7 cellular contexts compared by ENCODE assay signal in genomic region chr5:118107246-118107645, GRCh38.
DNase-seq lines count a peak whose midpoint lies in the region; TF ChIP-seq lines count a peak whose summit lies in the region.
"Not testable (repeated sequence)": the region's sequence is repeated elsewhere in the genome, so short reads cannot be mapped to it uniquely, and the experiment has no call there.

No MANE protein-coding gene starts in this region.

- H3K27ac ChIP-seq in WERI-Rb-1 = not testable (repeated sequence)

- H3K4me3 ChIP-seq in BE2C (ENCODE audit: low read depth, low read length); WERI-Rb-1 (ENCODE audit: low read depth, low read length): not testable (repeated sequence)

- DNase-seq in BE2C (peak; percentile 10), DMS 273 treated with DMSO at 0.1 percent for 48 hours (lab: John Stamatoyannopoulos, UW) (peak; percentile 4), NCI-H524 (lab: John Stamatoyannopoulos, UW) (peak; percentile 30 to 83), NCI-H69 (lab: John Stamatoyannopoulos, UW) (peak; percentile 48), NCI-H82 treated with DMSO at 0.1 percent for 48 hours (lab: John Stamatoyannopoulos, UW; ENCODE audit: unreplicated experiment) (peak; percentile 44), WERI-Rb-1 (peak; percentile 19), glutamatergic neuron (peak; percentile 21)

- H3K4me1 ChIP-seq in BE2C = not testable (repeated sequence)

- not testable (repeated sequence) for H3K9me3 ChIP-seq in BE2C; WERI-Rb-1 (ENCODE audit: severe bottlenecking)

- H3K4me1 Mint-ChIP-seq in glutamatergic neuron (ENCODE audit: low read depth, unreplicated experiment) = not testable (repeated sequence)

- not testable (repeated sequence) for H3K9me3 Mint-ChIP-seq in glutamatergic neuron (ENCODE audit: unreplicated experiment)

- peak overlapping the region; percentile 57 for H3K27ac Mint-ChIP-seq in glutamatergic neuron (ENCODE audit: unreplicated experiment)

- H3K36me3 Mint-ChIP-seq in glutamatergic neuron (ENCODE audit: unreplicated experiment) = not testable (repeated sequence)

- not testable (repeated sequence) for H3K36me3 ChIP-seq in BE2C, WERI-Rb-1

- not testable (repeated sequence) for H3K27me3 Mint-ChIP-seq in glutamatergic neuron (ENCODE audit: unreplicated experiment)

- not testable (repeated sequence) for H3K27me3 ChIP-seq in BE2C; WERI-Rb-1 (ENCODE audit: insufficient read depth, low read depth, severe bottlenecking)

- TF ChIP-seq CTCF in BE2C (IDR thresholded peaks at IDR 0.05; ENCODE audit: low read depth, low read length); WERI-Rb-1 (IDR thresholded peaks at IDR 0.05; ENCODE audit: low read depth, low read length); glutamatergic neuron (IDR thresholded peaks at IDR 0.05; ENCODE audit: partially characterized antibody, unreplicated experiment): not testable (repeated sequence)

- H3K4me3 Mint-ChIP-seq in glutamatergic neuron (ENCODE audit: unreplicated experiment) = not testable (repeated sequence)

Comparison
In these comparisons a context has a peak if more than half of its experiments do, and no peak if none do; other contexts are left out.
1. DNase-seq: peak in every context shown above with its lines; median percentile 56 in NCI-H524; 48 in NCI-H69; 44 in NCI-H82 treated with DMSO at 0.1 percent for 48 hours; 21 in glutamatergic neuron; 19 in WERI-Rb-1; 10 in BE2C; 4 in DMS 273 treated with DMSO at 0.1 percent for 48 hours.